34 cellular contexts compared by ENCODE assay signal in the genomic region with DNA sequence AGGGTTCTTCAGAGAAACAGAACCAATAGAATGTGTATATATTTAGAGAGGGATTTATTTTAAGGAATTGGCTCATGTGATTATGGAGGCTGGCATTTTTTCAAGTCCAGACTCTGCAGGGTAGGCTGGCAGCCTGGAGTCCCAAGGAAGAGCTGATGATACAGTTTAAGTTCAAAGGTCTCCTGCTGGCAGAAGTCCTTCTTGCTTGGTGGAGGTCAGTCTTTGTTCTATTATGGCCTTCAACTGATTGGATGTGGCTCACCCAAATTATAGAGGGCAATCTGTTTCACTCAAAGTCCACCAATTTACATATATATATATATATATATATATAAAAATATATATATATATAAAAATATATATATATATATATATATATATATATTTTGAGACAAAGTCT.
"Had no signal": no experiment of that assay in that cellular context is flagged by ENCODE, and none has a peak within 500 bp of the region (broad histone marks: within the 10 kb centered on the region; RNA-seq: fewer than 3 reads in every experiment).

No MANE protein-coding gene starts in this region.

- H3K36me3 ChIP-seq: adrenal gland, ascending aorta, brain microvascular endothelial cell, breast epithelium, cardiac muscle cell had no signal

- ATAC-seq: activated naive CD4-positive, alpha-beta T cell treated with anti-CD3 and anti-CD28 coated beads, Interleukin-2, amount 50 U/mL, for 72 hours; activated naive CD8-positive, alpha-beta T cell treated with anti-CD3 and anti-CD28 coated beads, Interleukin-2, amount 50 U/mL, for 24 hours; activated T-cell treated with anti-CD3 and anti-CD28 coated beads, Interleukin-2, amount 50 U/mL, for 4 hours; activated T-cell treated with anti-CD3 and anti-CD28 coated beads, Interleukin-2, amount 50 U/mL, for 72 hours; activated T-helper 17 cell treated with anti-CD3 and anti-CD28 coated beads, Interleukin-2, amount 50 U/mL, for 72 hours; body of pancreas had no signal

- H3K4me3 ChIP-seq: adrenal gland, ascending aorta, body of pancreas, breast epithelium, cardiac muscle cell had no signal

- FAIRE-seq: astrocyte, bronchial epithelial cell had no signal

- DNase-seq: activated effector memory CD4-positive, alpha-beta T cell treated with anti-CD3 and anti-CD28 coated beads, Interleukin-2, amount 50 U/mL, for 16 hours; activated effector memory CD4-positive, alpha-beta T cell treated with Interleukin-2 at 50 U/mL for 16 hours; activated gamma-delta T cell; activated gamma-delta T cell treated with Interleukin-2 at 50 U/mL for 16 hours; activated naive CD4-positive, alpha-beta T cell; activated naive CD4-positive, alpha-beta T cell treated with anti-CD3 and anti-CD28 coated beads for 36 hours; activated naive CD4-positive, alpha-beta T cell treated with anti-CD3 and anti-CD28 coated beads, Interleukin-2, amount 10 ng/mL, durations not matched to agents 7 days and 5 days; activated naive CD4-positive, alpha-beta T cell treated with anti-CD3 and anti-CD28 coated beads, Interleukin-2, amount 50 U/mL, for 16 hours; activated naive CD4-positive, alpha-beta T cell treated with Interleukin-2 at 50 U/mL for 16 hours; activated naive CD8-positive, alpha-beta T cell treated with anti-CD3 and anti-CD28 coated beads for 36 hours; activated naive CD8-positive, alpha-beta T cell treated with anti-CD3 and anti-CD28 coated beads, Interleukin-2, amount 10 ng/mL, durations not matched to agents 7 days and 5 days; activated naive CD8-positive, alpha-beta T cell treated with anti-CD3 and anti-CD28 coated beads, Interleukin-2, amount 50 U/mL, for 24 hours; activated T-cell treated with anti-CD3 and anti-CD28 coated beads, Interleukin-2, amount 50 U/mL, for 1 hour; activated T-cell treated with anti-CD3 and anti-CD28 coated beads, Interleukin-2, amount 50 U/mL, for 24 hours; activated T-cell treated with anti-CD3 and anti-CD28 coated beads, Interleukin-2, amount 50 U/mL, for 4 hours; activated T-cell treated with anti-CD3 and anti-CD28 coated beads, Interleukin-2, amount 50 U/mL, for 48 hours; activated T-cell treated with anti-CD3 and anti-CD28 coated beads, Interleukin-2, amount 50 U/mL, for 72 hours; adrenal gland; amniotic stem cell; amygdala; anterior cingulate cortex; aorta; body of pancreas; brain microvascular endothelial cell; caudate nucleus; central memory CD4-positive, alpha-beta T cell; cerebellar nuclear complex had no signal

- H3K4me1 ChIP-seq: adrenal gland, ascending aorta, body of pancreas, breast epithelium had no signal

- H3K9me3 ChIP-seq: adrenal gland, ascending aorta, body of pancreas, breast epithelium had no signal

- H3K27ac ChIP-seq: adrenal gland, ascending aorta, body of pancreas, brain microvascular endothelial cell, breast epithelium, cardiac muscle cell had no signal

- H3K27me3 ChIP-seq: ascending aorta, body of pancreas, brain microvascular endothelial cell, cardiac muscle cell had no signal
